In the genomic region with DNA sequence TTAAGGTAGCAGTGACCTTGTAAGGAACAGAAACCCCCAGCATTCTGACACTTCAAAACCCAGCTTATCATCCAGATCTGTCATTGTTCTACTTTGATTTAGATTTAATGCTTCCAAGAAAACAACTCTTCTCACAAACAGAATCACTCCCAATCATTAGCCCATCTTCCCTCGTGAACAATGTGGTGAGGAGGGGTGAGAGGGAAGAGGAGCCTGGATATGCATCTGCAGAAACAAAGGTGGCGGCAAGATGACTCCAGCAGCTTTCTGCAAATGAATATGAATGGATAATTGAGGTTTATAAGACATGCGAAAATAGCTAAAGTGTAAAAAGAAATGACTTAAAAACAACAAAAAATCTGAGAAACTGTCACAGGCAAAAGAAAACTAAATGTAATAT, we compare ENCODE assay signal across 2 cellular contexts.
TF ChIP-seq lines count a peak whose summit lies in the region.

No MANE protein-coding gene starts in this region.

TF ChIP-seq in endothelial cell of umbilical vein, 7 proteins besides CTCF, POLR2A, EP300 and RAD21:
- no peak for TF ChIP-seq FOS (IDR thresholded peaks at IDR 0.05; ENCODE audit: borderline replicate concordance, insufficient read depth, low read length)
- no peak for TF ChIP-seq EZH2 (IDR thresholded peaks at IDR 0.05; ENCODE audit: borderline replicate concordance, low read depth, low read length, severe bottlenecking)
- TF ChIP-seq, protein P1, sequence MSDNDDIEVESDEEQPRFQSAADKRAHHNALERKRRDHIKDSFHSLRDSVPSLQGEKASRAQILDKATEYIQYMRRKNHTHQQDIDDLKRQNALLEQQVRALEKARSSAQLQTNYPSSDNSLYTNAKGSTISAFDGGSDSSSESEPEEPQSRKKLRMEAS (IDR thresholded peaks at IDR 0.05; ENCODE audit: insufficient read depth, insufficient read length): no peak
- no peak for TF ChIP-seq MYC (IDR thresholded peaks at IDR 0.05; ENCODE audit: low read depth, low read length)

TF ChIP-seq in neural cell, 6 proteins besides CTCF, POLR2A, EP300 and RAD21:
- no peak for TF ChIP-seq MXI1 (conservative IDR thresholded peaks at IDR 0.05; ENCODE audit: poor library complexity, severe bottlenecking)
- TF ChIP-seq, protein P2, sequence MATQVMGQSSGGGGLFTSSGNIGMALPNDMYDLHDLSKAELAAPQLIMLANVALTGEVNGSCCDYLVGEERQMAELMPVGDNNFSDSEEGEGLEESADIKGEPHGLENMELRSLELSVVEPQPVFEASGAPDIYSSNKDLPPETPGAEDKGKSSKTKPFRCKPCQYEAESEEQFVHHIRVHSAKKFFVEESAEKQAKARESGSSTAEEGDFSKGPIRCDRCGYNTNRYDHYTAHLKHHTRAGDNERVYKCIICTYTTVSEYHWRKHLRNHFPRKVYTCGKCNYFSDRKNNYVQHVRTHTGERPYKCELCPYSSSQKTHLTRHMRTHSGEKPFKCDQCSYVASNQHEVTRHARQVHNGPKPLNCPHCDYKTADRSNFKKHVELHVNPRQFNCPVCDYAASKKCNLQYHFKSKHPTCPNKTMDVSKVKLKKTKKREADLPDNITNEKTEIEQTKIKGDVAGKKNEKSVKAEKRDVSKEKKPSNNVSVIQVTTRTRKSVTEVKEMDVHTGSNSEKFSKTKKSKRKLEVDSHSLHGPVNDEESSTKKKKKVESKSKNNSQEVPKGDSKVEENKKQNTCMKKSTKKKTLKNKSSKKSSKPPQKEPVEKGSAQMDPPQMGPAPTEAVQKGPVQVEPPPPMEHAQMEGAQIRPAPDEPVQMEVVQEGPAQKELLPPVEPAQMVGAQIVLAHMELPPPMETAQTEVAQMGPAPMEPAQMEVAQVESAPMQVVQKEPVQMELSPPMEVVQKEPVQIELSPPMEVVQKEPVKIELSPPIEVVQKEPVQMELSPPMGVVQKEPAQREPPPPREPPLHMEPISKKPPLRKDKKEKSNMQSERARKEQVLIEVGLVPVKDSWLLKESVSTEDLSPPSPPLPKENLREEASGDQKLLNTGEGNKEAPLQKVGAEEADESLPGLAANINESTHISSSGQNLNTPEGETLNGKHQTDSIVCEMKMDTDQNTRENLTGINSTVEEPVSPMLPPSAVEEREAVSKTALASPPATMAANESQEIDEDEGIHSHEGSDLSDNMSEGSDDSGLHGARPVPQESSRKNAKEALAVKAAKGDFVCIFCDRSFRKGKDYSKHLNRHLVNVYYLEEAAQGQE (IDR thresholded peaks at IDR 0.05; ENCODE audit: borderline replicate concordance): no peak
- TF ChIP-seq TAF1 (IDR thresholded peaks at IDR 0.05; ENCODE audit: low read depth): no peak
- TF ChIP-seq POLR2AphosphoS5 (IDR thresholded peaks at IDR 0.05): no peak
- TF ChIP-seq SMC3 (conservative IDR thresholded peaks at IDR 0.05; ENCODE audit: poor library complexity): no peak
- TF ChIP-seq EZH2 (IDR thresholded peaks at IDR 0.05; ENCODE audit: borderline replicate concordance, insufficient read depth, low read length, poor library complexity, severe bottlenecking): no peak
